Comparison of ENCODE assay signal across 23 cellular contexts in genomic region chr22:37288521-37288920, GRCh38. TPM values are rescaled to one million over a fixed set of nuclear protein-coding genes. Genes with fewer than 3 reads are reported as not detected.
DNase-seq lines count a peak whose midpoint lies in the region; ATAC-seq and TF ChIP-seq lines count a peak whose summit lies in the region.
"Had no signal": no experiment of that assay in that cellular context is flagged by ENCODE, and none has a peak within 500 bp of the region (broad histone marks: within the 10 kb centered on the region; RNA-seq: fewer than 3 reads in every experiment).

No MANE protein-coding gene starts in this region.

- ATAC-seq in activated CD8-positive, alpha-beta T cell treated with anti-CD3 and anti-CD28 coated beads, Interleukin-2, amount 10 ng/mL, durations not matched to agents 7 days and 5 days, result no peak
- ATAC-seq in natural killer cell treated with Interleukin-12 subunit alpha and Interleukin-12 subunit beta and Interleukin-15 and Interleukin-18, amount 100 ng/mL, for 72 hours, result no peak
- no peak for ATAC-seq in GM21390 (IDR thresholded peaks at IDR 0.05; ENCODE audit: unreplicated experiment)
- ATAC-seq in HG03469 (IDR thresholded peaks at IDR 0.05; ENCODE audit: unreplicated experiment), result no peak
- ATAC-seq: mucosa of descending colon, Panc1, upper lobe of right lung had no signal

- H3K27me3 Mint-ChIP-seq in T-helper 1 cell treated with Interleukin-12 subunit alpha and Interleukin-12 subunit beta and Interleukin-4 antibody, amounts not matched to agents 30 μg/mL and 1 μg/mL, for 36 hours (ENCODE audit: low read depth), result no peaks in the 10 kb centered on the region
- no peaks in the 10 kb centered on the region for H3K27me3 Mint-ChIP-seq in activated CD8-positive, alpha-beta T cell treated with anti-CD3 and anti-CD28 coated beads, Interleukin-2, amount 10 ng/mL, durations not matched to agents 7 days and 5 days (ENCODE audit: low read depth)
- H3K27me3 Mint-ChIP-seq in natural killer cell treated with Interleukin-12 subunit alpha and Interleukin-12 subunit beta and Interleukin-15 and Interleukin-18, amount 100 ng/mL, for 72 hours, result no peaks in the 10 kb centered on the region

- peaks cover 81% of the 10 kb centered on the region for H3K36me3 Mint-ChIP-seq in T-helper 1 cell treated with Interleukin-12 subunit alpha and Interleukin-12 subunit beta and Interleukin-4 antibody, amounts not matched to agents 30 μg/mL and 1 μg/mL, for 36 hours (ENCODE audit: low read depth)
- H3K36me3 Mint-ChIP-seq in activated CD8-positive, alpha-beta T cell treated with anti-CD3 and anti-CD28 coated beads, Interleukin-2, amount 10 ng/mL, durations not matched to agents 7 days and 5 days (ENCODE audit: low read depth), result peaks cover 88% of the 10 kb centered on the region
- peaks cover 10% of the 10 kb centered on the region for H3K36me3 Mint-ChIP-seq in natural killer cell treated with Interleukin-12 subunit alpha and Interleukin-12 subunit beta and Interleukin-15 and Interleukin-18, amount 100 ng/mL, for 72 hours

- POLR2A ChIA-PET in activated CD8-positive, alpha-beta T cell treated with anti-CD3 and anti-CD28 coated beads, Interleukin-2, amount 10 ng/mL, durations not matched to agents 7 days and 5 days (lab: Charles Lee), result no interaction called here

- H3K4me1 Mint-ChIP-seq in T-helper 1 cell treated with Interleukin-12 subunit alpha and Interleukin-12 subunit beta and Interleukin-4 antibody, amounts not matched to agents 30 μg/mL and 1 μg/mL, for 36 hours (ENCODE audit: low read depth), result peaks cover 76% of the 10 kb centered on the region
- peaks cover 82% of the 10 kb centered on the region for H3K4me1 Mint-ChIP-seq in activated CD8-positive, alpha-beta T cell treated with anti-CD3 and anti-CD28 coated beads, Interleukin-2, amount 10 ng/mL, durations not matched to agents 7 days and 5 days (ENCODE audit: low read depth)
- peaks cover 72 to 81% of the 10 kb centered on the region in 2 donors for H3K4me1 Mint-ChIP-seq in natural killer cell treated with Interleukin-12 subunit alpha and Interleukin-12 subunit beta and Interleukin-15 and Interleukin-18, amount 100 ng/mL, for 72 hours (ENCODE audit: low read depth in 2 of 2)

- no peak overlapping the region for H3K4me3 Mint-ChIP-seq in T-helper 1 cell treated with Interleukin-12 subunit alpha and Interleukin-12 subunit beta and Interleukin-4 antibody, amounts not matched to agents 30 μg/mL and 1 μg/mL, for 36 hours
- no peak overlapping the region for H3K4me3 Mint-ChIP-seq in activated CD8-positive, alpha-beta T cell treated with anti-CD3 and anti-CD28 coated beads, Interleukin-2, amount 10 ng/mL, durations not matched to agents 7 days and 5 days
- H3K4me3 Mint-ChIP-seq in natural killer cell treated with Interleukin-12 subunit alpha and Interleukin-12 subunit beta and Interleukin-15 and Interleukin-18, amount 100 ng/mL, for 72 hours, result no peak overlapping the region

- DNase-seq in T-helper 1 cell, result no peak
- no peak for DNase-seq in activated CD8-positive, alpha-beta T cell treated with anti-CD3 and anti-CD28 coated beads, Interleukin-2, amount 10 ng/mL, durations not matched to agents 7 days and 5 days
- DNase-seq in natural killer cell treated with Interleukin-12 subunit alpha and Interleukin-12 subunit beta and Interleukin-15 and Interleukin-18, amount 100 ng/mL, for 72 hours (ENCODE audit: low spot score), result no peak
- no peak for DNase-seq in NCI-H2196 (lab: John Stamatoyannopoulos, UW; ENCODE audit: unreplicated experiment)
- DNase-seq: activated CD4-positive, CD25-positive, alpha-beta regulatory T cell treated with anti-CD3 and anti-CD28 coated beads, Interleukin-2, amount 50 U/mL, for 72 hours; central memory CD4-positive, alpha-beta T cell; dorsolateral prefrontal cortex; foreskin fibroblast; mucosa of descending colon; NCI-H1436 treated with DMSO at 0.1 percent for 48 hours; NCI-H2227 treated with DMSO at 0.1 percent for 48 hours; occipital lobe; retina; stimulated activated CD4-positive, alpha-beta T cell treated with anti-CD3 and anti-CD28 coated beads, Interleukin-4, amount 100 ng/mL, for 24 hours; upper lobe of right lung had no signal

- H3K9me3 Mint-ChIP-seq in T-helper 1 cell treated with Interleukin-12 subunit alpha and Interleukin-12 subunit beta and Interleukin-4 antibody, amounts not matched to agents 30 μg/mL and 1 μg/mL, for 36 hours, result no peaks in the 10 kb centered on the region
- no peaks in the 10 kb centered on the region for H3K9me3 Mint-ChIP-seq in activated CD8-positive, alpha-beta T cell treated with anti-CD3 and anti-CD28 coated beads, Interleukin-2, amount 10 ng/mL, durations not matched to agents 7 days and 5 days (ENCODE audit: insufficient read depth)
- no peaks in the 10 kb centered on the region for H3K9me3 Mint-ChIP-seq in natural killer cell treated with Interleukin-12 subunit alpha and Interleukin-12 subunit beta and Interleukin-15 and Interleukin-18, amount 100 ng/mL, for 72 hours

- CTCF ChIA-PET in activated CD8-positive, alpha-beta T cell treated with anti-CD3 and anti-CD28 coated beads, Interleukin-2, amount 10 ng/mL, durations not matched to agents 7 days and 5 days (lab: Charles Lee), result no interaction called here

- peak; percentile 9 for TF ChIP-seq CTCF in GM12873 (IDR thresholded peaks at IDR 0.05; ENCODE audit: insufficient read depth, low read depth, low read length, missing control alignments)

- H3K27ac Mint-ChIP-seq in T-helper 1 cell treated with Interleukin-12 subunit alpha and Interleukin-12 subunit beta and Interleukin-4 antibody, amounts not matched to agents 30 μg/mL and 1 μg/mL, for 36 hours, result peak overlapping the region; percentile 43
- H3K27ac Mint-ChIP-seq in activated CD8-positive, alpha-beta T cell treated with anti-CD3 and anti-CD28 coated beads, Interleukin-2, amount 10 ng/mL, durations not matched to agents 7 days and 5 days, result peak overlapping the region; percentile 66
- peak overlapping the region; percentile 53 to 74 for H3K27ac Mint-ChIP-seq in natural killer cell treated with Interleukin-12 subunit alpha and Interleukin-12 subunit beta and Interleukin-15 and Interleukin-18, amount 100 ng/mL, for 72 hours

RNA-seq across cellular contexts. Expression of gene CYTH4, which starts 6.2 kb away (rescaled TPM):
- total RNA-seq in activated CD8-positive, alpha-beta T cell treated with anti-CD3 and anti-CD28 coated beads, Interleukin-2, amount 10 ng/mL, durations not matched to agents 7 days and 5 days, result 100 to 1,000 TPM; 107 to 114 TPM
- 10 to 100 TPM; 36.0 to 41.1 TPM for total RNA-seq in natural killer cell treated with Interleukin-12 subunit alpha and Interleukin-12 subunit beta and Interleukin-15 and Interleukin-18, amount 100 ng/mL, for 72 hours
- total RNA-seq: epithelial cell of proximal tubule, MCF 10A had no signal

RNA-seq across cellular contexts. Expression of gene RAC2, which starts 44.5 kb away (rescaled TPM):
- total RNA-seq in activated CD8-positive, alpha-beta T cell treated with anti-CD3 and anti-CD28 coated beads, Interleukin-2, amount 10 ng/mL, durations not matched to agents 7 days and 5 days, result 1,000 to 10,000 TPM; 1,167 to 1,252 TPM
- 1,000 to 10,000 TPM in 1 of 2 donors, 100 to 1,000 TPM in 1; 666 to 1,078 TPM for total RNA-seq in natural killer cell treated with Interleukin-12 subunit alpha and Interleukin-12 subunit beta and Interleukin-15 and Interleukin-18, amount 100 ng/mL, for 72 hours
- total RNA-seq: occipital lobe, SK-MEL-5 had no signal
